In the genomic region with DNA sequence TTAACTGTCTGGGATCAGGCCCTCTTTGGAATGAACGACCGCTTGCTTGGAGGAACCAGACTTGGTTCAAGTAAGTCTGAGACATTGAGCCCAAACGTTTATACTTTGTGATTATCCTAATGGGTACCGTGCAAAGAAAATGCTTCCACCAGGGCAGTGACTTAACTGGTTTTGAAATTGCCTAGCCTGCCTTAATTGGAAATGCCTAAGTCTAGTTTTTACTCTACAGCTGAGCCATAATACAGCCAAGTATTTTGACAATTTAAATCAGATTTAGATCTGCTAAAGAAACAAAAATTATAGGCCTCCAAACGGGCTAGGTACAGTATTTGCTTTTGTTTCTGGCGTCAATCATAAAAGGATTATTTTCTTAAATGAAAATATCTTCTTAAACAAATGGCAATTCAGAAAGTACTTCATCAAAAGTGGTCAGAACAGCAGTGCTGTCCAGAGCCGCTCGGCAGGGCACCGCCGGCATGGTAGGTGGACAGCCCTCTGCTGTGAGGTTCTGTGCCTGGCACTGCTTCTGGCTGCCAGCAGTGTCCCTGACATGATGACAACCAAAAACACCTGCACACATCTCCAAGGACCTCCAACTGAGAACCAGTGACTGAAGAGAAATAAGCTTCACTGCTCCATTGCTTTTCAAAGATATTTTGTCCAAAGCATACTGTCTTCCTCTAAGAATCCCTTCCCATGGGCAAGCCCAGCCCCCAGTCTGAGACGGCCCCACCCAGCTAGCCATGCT, we compare ENCODE assay signal across 1 cellular context.
TF ChIP-seq lines count a peak whose summit lies in the region.

No MANE protein-coding gene starts in this region.

TF ChIP-seq in H1, 55 proteins besides CTCF, POLR2A, EP300 and RAD21:
- TF ChIP-seq SP4 (IDR thresholded peaks at IDR 0.05; ENCODE audit: low read length): no peak
- TF ChIP-seq POLR2AphosphoS5 (IDR thresholded peaks at IDR 0.05; ENCODE audit: low read depth, low read length): 0 out of 2 replicates have a peak, but pooled peaks have one; percentile 70
